Comparison of ENCODE assay signal across 1 cellular context in the genomic region with DNA sequence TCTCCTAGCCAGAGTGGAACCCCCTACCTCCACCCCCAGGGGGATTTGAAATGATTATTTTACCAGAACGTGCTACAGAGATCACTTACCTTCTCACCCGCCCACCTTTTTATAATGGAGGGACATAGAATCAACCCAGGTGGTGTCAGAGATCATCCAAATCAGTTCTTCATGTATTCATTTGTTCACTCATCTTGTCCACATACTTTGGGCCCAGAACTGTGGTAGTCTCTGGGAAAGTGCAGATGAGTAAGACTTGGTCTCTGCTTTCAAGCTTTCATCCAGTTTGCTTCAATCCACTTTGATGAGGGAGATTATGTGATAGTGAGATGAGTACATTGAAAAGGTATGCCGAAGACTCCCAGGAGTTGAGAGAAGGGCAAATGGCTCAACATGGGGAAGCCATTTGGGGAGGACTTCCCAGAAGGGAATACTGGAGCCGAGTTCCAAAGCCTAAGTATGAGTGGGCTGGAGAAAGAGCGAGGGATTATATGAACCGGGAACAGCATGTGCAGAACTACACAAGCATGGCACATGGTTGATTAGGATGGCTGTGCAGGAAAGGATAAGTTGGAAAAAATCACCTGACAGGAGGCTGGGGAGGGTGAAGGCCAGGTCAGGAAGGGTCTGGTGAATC.
TF ChIP-seq lines count a peak whose summit lies in the region.

No MANE protein-coding gene starts in this region.

TF ChIP-seq in IMR-90, 13 proteins besides CTCF, POLR2A, EP300 and RAD21:
- no peak for TF ChIP-seq NFE2L2 (IDR thresholded peaks at IDR 0.05; ENCODE audit: low read depth, low read length)
- no peak for TF ChIP-seq MXI1 (IDR thresholded peaks at IDR 0.05; ENCODE audit: borderline replicate concordance, low read depth, low read length)
- no peak for TF ChIP-seq CHD1 (IDR thresholded peaks at IDR 0.05; ENCODE audit: low read depth, low read length)
- TF ChIP-seq, protein P1, sequence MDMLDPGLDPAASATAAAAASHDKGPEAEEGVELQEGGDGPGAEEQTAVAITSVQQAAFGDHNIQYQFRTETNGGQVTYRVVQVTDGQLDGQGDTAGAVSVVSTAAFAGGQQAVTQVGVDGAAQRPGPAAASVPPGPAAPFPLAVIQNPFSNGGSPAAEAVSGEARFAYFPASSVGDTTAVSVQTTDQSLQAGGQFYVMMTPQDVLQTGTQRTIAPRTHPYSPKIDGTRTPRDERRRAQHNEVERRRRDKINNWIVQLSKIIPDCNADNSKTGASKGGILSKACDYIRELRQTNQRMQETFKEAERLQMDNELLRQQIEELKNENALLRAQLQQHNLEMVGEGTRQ (IDR thresholded peaks at IDR 0.05; ENCODE audit: low read depth, low read length): no peak
- TF ChIP-seq SMC3 (IDR thresholded peaks at IDR 0.05; ENCODE audit: low read depth, low read length): no peak
- no peak for TF ChIP-seq MAZ (IDR thresholded peaks at IDR 0.05; ENCODE audit: borderline replicate concordance, low read depth, low read length)
- TF ChIP-seq MAFK (IDR thresholded peaks at IDR 0.05; ENCODE audit: low read depth, low read length): no peak
- TF ChIP-seq RFX5 (IDR thresholded peaks at IDR 0.05; ENCODE audit: low read depth, low read length): no peak
- TF ChIP-seq, protein P2, sequence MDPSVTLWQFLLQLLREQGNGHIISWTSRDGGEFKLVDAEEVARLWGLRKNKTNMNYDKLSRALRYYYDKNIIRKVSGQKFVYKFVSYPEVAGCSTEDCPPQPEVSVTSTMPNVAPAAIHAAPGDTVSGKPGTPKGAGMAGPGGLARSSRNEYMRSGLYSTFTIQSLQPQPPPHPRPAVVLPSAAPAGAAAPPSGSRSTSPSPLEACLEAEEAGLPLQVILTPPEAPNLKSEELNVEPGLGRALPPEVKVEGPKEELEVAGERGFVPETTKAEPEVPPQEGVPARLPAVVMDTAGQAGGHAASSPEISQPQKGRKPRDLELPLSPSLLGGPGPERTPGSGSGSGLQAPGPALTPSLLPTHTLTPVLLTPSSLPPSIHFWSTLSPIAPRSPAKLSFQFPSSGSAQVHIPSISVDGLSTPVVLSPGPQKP (IDR thresholded peaks at IDR 0.05; ENCODE audit: borderline replicate concordance, low read depth, low read length): no peak
